ENCODE assay signal across 9 cellular contexts in genomic region chr22:42960146-42960509, GRCh38. TPM values are rescaled to one million over a fixed set of nuclear protein-coding genes. Genes with fewer than 3 reads are reported as not detected.
DNase-seq lines count a peak whose midpoint lies in the region; ATAC-seq and TF ChIP-seq lines count a peak whose summit lies in the region.
"Had no signal": no experiment of that assay in that cellular context is flagged by ENCODE, and none has a peak within 500 bp of the region (broad histone marks: within the 10 kb centered on the region; RNA-seq: fewer than 3 reads in every experiment).

No MANE protein-coding gene starts in this region.

- H3K9me3 Mint-ChIP-seq in CD8-positive, alpha-beta T cell = no peaks in the 10 kb centered on the region

- H3K4me1 ChIP-seq in muscle layer of duodenum (ENCODE audit: control insufficient read depth in 1 of 2, insufficient read depth in 2 of 2, low read length in 2 of 2) = peaks cover 30 to 50% of the 10 kb centered on the region in 2 donors
- H3K4me1 ChIP-seq in CD8-positive, alpha-beta T cell (ENCODE audit: insufficient read depth, low read length) = peaks cover 22% of the 10 kb centered on the region

- peaks cover 47% of the 10 kb centered on the region for H3K4me1 Mint-ChIP-seq in CD8-positive, alpha-beta T cell (ENCODE audit: low read depth)

- H3K36me3 ChIP-seq in muscle layer of duodenum (ENCODE audit: control insufficient read depth in 1 of 2, insufficient read depth in 2 of 2, low read length in 2 of 2) = no peaks in the 10 kb centered on the region
- H3K36me3 ChIP-seq in CD8-positive, alpha-beta T cell (ENCODE audit: insufficient read depth, low read length) = no peaks in the 10 kb centered on the region
- H3K36me3 ChIP-seq: ovary had no signal

- peak; percentile 9 for DNase-seq in AML-193 (lab: John Stamatoyannopoulos, UW)
- DNase-seq in NB4 (ENCODE audit: low read depth) = peak; percentile 62
- DNase-seq in dorsolateral prefrontal cortex = no peak
- DNase-seq in mesenteric fat pad (ENCODE audit: low spot score) = no peak
- DNase-seq in amniotic stem cell (lab: John Stamatoyannopoulos, UW) = no peak
- DNase-seq in NCI-H146 (lab: John Stamatoyannopoulos, UW) = no peak
- no peak for DNase-seq in CD8-positive, alpha-beta T cell

- no peak overlapping the region for H3K27ac Mint-ChIP-seq in CD8-positive, alpha-beta T cell

- H3K36me3 Mint-ChIP-seq in CD8-positive, alpha-beta T cell = peaks cover 28% of the 10 kb centered on the region

- H3K27me3 Mint-ChIP-seq in CD8-positive, alpha-beta T cell (ENCODE audit: low read depth) = no peaks in the 10 kb centered on the region

- H3K27ac ChIP-seq in dorsolateral prefrontal cortex (peak overlapping the region in 26 of 59 donors; percentile 3 to 67 (median 32)), muscle layer of duodenum (ENCODE audit: low read length) (peak overlapping the region; percentile 59)
- no peak overlapping the region for H3K27ac ChIP-seq in CD8-positive, alpha-beta T cell (ENCODE audit: low read depth, low read length)
- H3K27ac ChIP-seq: ovary had no signal

- no peak overlapping the region for H3K4me3 Mint-ChIP-seq in CD8-positive, alpha-beta T cell

- POLR2A ChIA-PET in CD8-positive, alpha-beta T cell (lab: Charles Lee) = no interaction called here

- CTCF ChIA-PET in CD8-positive, alpha-beta T cell (lab: Charles Lee) = no interaction called here

- H3K27me3 ChIP-seq in dorsolateral prefrontal cortex (no peaks in the 10 kb centered on the region), muscle layer of duodenum (ENCODE audit: low read depth, low read length) (no peaks in the 10 kb centered on the region)
- no peaks in the 10 kb centered on the region for H3K27me3 ChIP-seq in CD8-positive, alpha-beta T cell (ENCODE audit: insufficient read depth, low read length)
- H3K27me3 ChIP-seq: ovary had no signal

- H3K9me3 ChIP-seq in muscle layer of duodenum (ENCODE audit: control insufficient read depth in 1 of 2, low read length in 2 of 2) = no peaks in the 10 kb centered on the region
- no peaks in the 10 kb centered on the region for H3K9me3 ChIP-seq in CD8-positive, alpha-beta T cell (ENCODE audit: low read length)
- H3K9me3 ChIP-seq: ovary had no signal

- ATAC-seq in CD8-positive, alpha-beta T cell = no peak

- TF ChIP-seq POLR2A in NB4 (IDR thresholded peaks at IDR 0.05; ENCODE audit: extremely low read depth, insufficient read length) = no peak

- H3K4me3 ChIP-seq in NB4 (ENCODE audit: low read depth, low read length) (peak overlapping the region; percentile 16), dorsolateral prefrontal cortex (peak overlapping the region in 32 of 59 donors; percentile 6 to 49 (median 38)), muscle layer of duodenum (ENCODE audit: low read depth in 1 of 2, low read length in 2 of 2) (peak overlapping the region; percentile 4 to 45)
- no peak overlapping the region for H3K4me3 ChIP-seq in CD8-positive, alpha-beta T cell (ENCODE audit: low read depth, low read length)
- H3K4me3 ChIP-seq: ovary had no signal

- intact Hi-C loops in dorsolateral prefrontal cortex (cut with DNase I) = no loop called here
- intact Hi-C loops in CD8-positive, alpha-beta T cell (cut with DNase I, micrococcal nuclease) = no loop called here

- TF ChIP-seq CTCF in NB4 (IDR thresholded peaks at IDR 0.05; ENCODE audit: low read depth, low read length) (no peak), dorsolateral prefrontal cortex (IDR thresholded peaks at IDR 0.05 in 54 of 56, conservative IDR thresholded peaks at IDR 0.05 in 2 of 56; ENCODE audit: low read depth in 1 of 56, partially characterized antibody in 56 of 56) (no peak)
- TF ChIP-seq CTCF in CD8-positive, alpha-beta T cell (IDR thresholded peaks at IDR 0.05) = no peak

RNA-seq across cellular contexts. Expression of gene PACSIN2, which starts 54.8 kb away (rescaled TPM):
- total RNA-seq in dorsolateral prefrontal cortex = 10 to 100 TPM; 32.7 to 64.6 (median 48.1) TPM
- total RNA-seq in mesenteric fat pad = 52.2 TPM
- total RNA-seq in CD8-positive, alpha-beta T cell = 10 to 100 TPM; 16.8 to 18.5 TPM

Comparison
In these comparisons a context has a peak if more than half of its experiments do, and no peak if none do; other contexts are left out.
1. DNase-seq: peak in AML-193 (2 of 2) and NB4 (single experiment); none in dorsolateral prefrontal cortex (0 of 10), mesenteric fat pad (single experiment), amniotic stem cell (single experiment), NCI-H146 (single experiment) and CD8-positive, alpha-beta T cell (0 of 7).